ENCODE assay signal across 22 cellular contexts in genomic region chr17:39595294-39595693, GRCh38. TPM values are rescaled to one million over a fixed set of nuclear protein-coding genes. Genes with fewer than 3 reads are reported as not detected.
DNase-seq lines count a peak whose midpoint lies in the region; ATAC-seq, FAIRE-seq and TF ChIP-seq lines count a peak whose summit lies in the region.
"Had no signal": no experiment of that assay in that cellular context is flagged by ENCODE, and none has a peak within 500 bp of the region (broad histone marks: within the 10 kb centered on the region; RNA-seq: fewer than 3 reads in every experiment).

No MANE protein-coding gene starts in this region.

- DNase-seq in NCI-H524 (lab: John Stamatoyannopoulos, UW) = peak; percentile 21 to 55
- DNase-seq in NCI-H524 treated with DMSO at 0.1 percent for 48 hours (lab: John Stamatoyannopoulos, UW) = no peak
- DNase-seq in WTC11 (ENCODE audit: low spot score) = no peak
- DNase-seq in H1 (ENCODE audit: low read depth in 1 of 2, low spot score in 2 of 2) = peak in 1 of 2 experiments; percentile 55
- DNase-seq in SKM-1 (lab: John Stamatoyannopoulos, UW; ENCODE audit: unreplicated experiment) = no peak
- DNase-seq in activated T-cell treated with anti-CD3 and anti-CD28 coated beads, Interleukin-2, amount 50 U/mL, for 1 hour = no peak
- no peak for DNase-seq in PC-3
- DNase-seq: Calu3; CD4-positive, alpha-beta memory T cell; COR-L47; DMS79; EL; GDM1; GOT3; H9; HFFc6 had no signal

- H2BK15ac ChIP-seq in H1 (ENCODE audit: low read length) = no peak overlapping the region

- no peak overlapping the region for H2BK120ac ChIP-seq in H1 (replicated peaks; ENCODE audit: low read depth, low read length)

- H3K4me2 ChIP-seq in H1 (ENCODE audit: insufficient read depth in 1 of 2, low read depth in 2 of 2, low read length in 2 of 2) (peak overlapping the region; percentile 59 to 66), PC-3 (ENCODE audit: low read length) (no peak overlapping the region)

- H3K4me1 ChIP-seq in H1 (replicated peaks in 1 of 4; ENCODE audit: control insufficient read depth in 3 of 4, insufficient read depth in 4 of 4, low read length in 3 of 4) = peaks cover 5 to 39% (median 26%) of the 10 kb centered on the region in 4 experiments
- H3K4me1 ChIP-seq in iPS-15b (ENCODE audit: control insufficient read depth, insufficient read depth, low read length) = peaks cover 3% of the 10 kb centered on the region
- H3K4me1 ChIP-seq in PC-3 (ENCODE audit: insufficient read depth, low read length) = no peaks in the 10 kb centered on the region

- TF ChIP-seq RAD21 in H1 (IDR thresholded peaks at IDR 0.05 in 1 of 2, conservative IDR thresholded peaks at IDR 0.05 in 1 of 2; ENCODE audit: low read depth in 2 of 2, low read length in 2 of 2) = no peak

- no peaks in the 10 kb centered on the region for H3K9me2 ChIP-seq in PC-3 (replicated peaks; ENCODE audit: low read length)

- H4K20me1 ChIP-seq in H1 (replicated peaks in 1 of 2; ENCODE audit: control insufficient read depth in 1 of 2, insufficient read depth in 2 of 2, low read length in 2 of 2) (peaks cover 3 to 12% of the 10 kb centered on the region in 2 experiments), PC-3 (ENCODE audit: low read length) (no peaks in the 10 kb centered on the region)

- H4K91ac ChIP-seq in H1 (replicated peaks; ENCODE audit: insufficient read length, low read length) = no peak overlapping the region

- peaks cover 96% of the 10 kb centered on the region for H3K27me3 Mint-ChIP-seq in WTC11 (ENCODE audit: low read depth)

- TF ChIP-seq POLR2A in H1 (IDR thresholded peaks at IDR 0.05; ENCODE audit: control extremely low read depth in 1 of 2, low read depth in 2 of 2, low read length in 2 of 2) = no peak

- H2AK5ac ChIP-seq in H1 (ENCODE audit: low read depth, low read length) = 0 out of 2 replicates have a peak overlapping the region, but pooled peaks have one; percentile 26

- no peak for FAIRE-seq in H1 (lab: Jason Lieb, UNC)
- FAIRE-seq: GM12878 had no signal

- no peaks in the 10 kb centered on the region for H3K79me2 ChIP-seq in H1 (ENCODE audit: control insufficient read depth in 1 of 2, insufficient read depth in 2 of 2, low read length in 2 of 2)
- no peaks in the 10 kb centered on the region for H3K79me2 ChIP-seq in PC-3 (ENCODE audit: low read length)

- H3K18ac ChIP-seq in H1 (ENCODE audit: extremely low read depth, low read length) = peak overlapping the region; percentile 52; the same call in 1 of the 2 replicates

- WGBS in H1 (ENCODE audit: extremely low coverage in 1 of 2, insufficient coverage in 1 of 2, insufficient read length in 1 of 2, insufficient replicate concordance in 2 of 2, low coverage in 1 of 2, low lambda C conversion rate in 2 of 2, missing lambda C conversion rate in 1 of 2), 2 experiments = 5% methylated on average over 4 of the region's 4 CpGs; no CpG with 5 or more reads in 1 of the 2 experiments

- peak overlapping the region; percentile 61; the same call in 1 of the 2 replicates for H2BK5ac ChIP-seq in H1 (ENCODE audit: low read depth, low read length)

- H3K56ac ChIP-seq in H1 (replicated peaks; ENCODE audit: insufficient read length, low read depth, low read length) = no peak overlapping the region

- peaks cover 46% of the 10 kb centered on the region for H3K4me1 Mint-ChIP-seq in WTC11

- no TSS peak for BruUV-seq in PC-3 (replicated peaks; lab: Mats Ljungman, UMichigan)

- ATAC-seq in WTC11 (no peak), PC-3 (no peak)
- ATAC-seq: GM12878, HCT116 had no signal

- no peaks in the 10 kb centered on the region for H3K79me1 ChIP-seq in H1 (ENCODE audit: low read depth, low read length)

- no peak overlapping the region for H3K14ac ChIP-seq in H1 (ENCODE audit: insufficient read length)

- H3K4me3 ChIP-seq in H1 (ENCODE audit: extremely low read depth in 1 of 4, insufficient read depth in 2 of 4, low read depth in 3 of 4, low read length in 4 of 4) = peak overlapping the region in 1 of 4 experiments; percentile 36; a peak in 2 of 8 replicates
- H3K4me3 ChIP-seq in iPS-15b (ENCODE audit: low read depth, low read length) = peak overlapping the region; percentile 5
- no peak overlapping the region for H3K4me3 ChIP-seq in PC-3 (ENCODE audit: low read length)
- H3K4me3 ChIP-seq: GM12878 had no signal

- H3K36me3 Mint-ChIP-seq in WTC11 = no peaks in the 10 kb centered on the region

- H3K27me3 ChIP-seq in H1 (replicated peaks in 1 of 4; ENCODE audit: control insufficient read depth in 3 of 4, extremely low read depth in 1 of 4, insufficient read depth in 3 of 4, low read length in 3 of 4) = peaks cover 50 to 81% (median 77%) of the 10 kb centered on the region in 4 experiments
- peaks cover 91% of the 10 kb centered on the region for H3K27me3 ChIP-seq in iPS-15b (ENCODE audit: control insufficient read depth, insufficient read depth, low read length)
- peaks cover 29% of the 10 kb centered on the region for H3K27me3 ChIP-seq in PC-3 (ENCODE audit: low read length)

- peak overlapping the region; percentile 91; the same call in 1 of the 2 replicates for H2BK20ac ChIP-seq in H1 (ENCODE audit: low read length)

- H3K36me3 ChIP-seq in H1 (ENCODE audit: control insufficient read depth in 2 of 4, insufficient read depth in 4 of 4, low read length in 3 of 4) = peaks cover 0 to 2% (median 0%) of the 10 kb centered on the region in 4 experiments; a peak in 1 of 8 replicates
- H3K36me3 ChIP-seq in iPS-15b (ENCODE audit: control insufficient read depth, insufficient read depth, low read length) = no peaks in the 10 kb centered on the region
- H3K36me3 ChIP-seq in PC-3 (ENCODE audit: low read depth, low read length) = no peaks in the 10 kb centered on the region

- no peaks in the 10 kb centered on the region for H3K9me3 Mint-ChIP-seq in WTC11
- H3K9me3 Mint-ChIP-seq: HFFc6 had no signal

- POLR2A ChIA-PET in WTC11 (lab: Charles Lee) (no interaction called here), H1 (lab: Charles Lee; ENCODE audit: partially characterized antibody) (interaction anchor here (0.7 to 1.4 kb wide), 6 partner anchors 9 to 42 kb away, joined by 3 to 6 read pairs (median 3); no protein-coding TSS in a partner anchor), PC-3 (lab: Charles Lee; ENCODE audit: unreplicated experiment) (no interaction called here)

- H3K9me3 ChIP-seq in H1 (ENCODE audit: insufficient read depth in 2 of 2, low read depth in 1 of 2, low read length in 1 of 2) (no peaks in the 10 kb centered on the region), iPS-15b (ENCODE audit: control insufficient read depth, insufficient read depth, low read length) (no peaks in the 10 kb centered on the region), PC-3 (ENCODE audit: low read length) (no peaks in the 10 kb centered on the region)

- no peak overlapping the region for H3K27ac Mint-ChIP-seq in WTC11
- H3K27ac Mint-ChIP-seq: HFFc6 had no signal

- H3F3A ChIP-seq in PC-3 (ENCODE audit: low read length, unreplicated experiment) = no peaks in the 10 kb centered on the region

- no peak overlapping the region for H3K9ac ChIP-seq in H1 (replicated peaks in 1 of 4; ENCODE audit: extremely low read depth in 1 of 4, low read depth in 3 of 4, low read length in 3 of 4)
- no peak overlapping the region for H3K9ac ChIP-seq in iPS-15b (ENCODE audit: low read depth, low read length)
- H3K9ac ChIP-seq in PC-3 (ENCODE audit: low read length) = no peak overlapping the region

- no peak for TF ChIP-seq EP300 in H1 (IDR thresholded peaks at IDR 0.05; ENCODE audit: borderline replicate concordance in 1 of 2, low read depth in 2 of 2, low read length in 2 of 2)

- intact Hi-C loops in PC-3 (cut with micrococcal nuclease) = no loop called here

- H3K27ac ChIP-seq in H1 (ENCODE audit: low read depth, low read length) = no peak overlapping the region
- no peak overlapping the region for H3K27ac ChIP-seq in PC-3 (ENCODE audit: low read length)

- TF ChIP-seq CTCF in WTC11 (IDR thresholded peaks at IDR 0.05) (no peak), H1 (IDR thresholded peaks at IDR 0.05; ENCODE audit: control extremely low read depth in 1 of 3, insufficient read depth in 1 of 3, low read depth in 1 of 3, low read length in 3 of 3) (no peak), PC-3 (conservative IDR thresholded peaks at IDR 0.05; ENCODE audit: low read depth, low read length) (no peak)

- H2AFZ ChIP-seq in H1 (ENCODE audit: low read length) (no peak overlapping the region), PC-3 (ENCODE audit: low read length) (no peak overlapping the region)

- H2BK12ac ChIP-seq in H1 (ENCODE audit: low read depth, low read length) = peak overlapping the region; percentile 69; the same call in 1 of the 2 replicates

- no peak overlapping the region for H3K4me3 Mint-ChIP-seq in WTC11
- H3K4me3 Mint-ChIP-seq: HFFc6 had no signal

- H3K4ac ChIP-seq in H1 (replicated peaks; ENCODE audit: insufficient read length, low read depth, low read length) = no peak overlapping the region

- no peak overlapping the region for H4K8ac ChIP-seq in H1 (ENCODE audit: extremely low read depth, insufficient read depth, low read length)

- H3K23ac ChIP-seq in H1 (ENCODE audit: insufficient read length) = no peak overlapping the region

- CTCF ChIA-PET in WTC11 (lab: Charles Lee) (interaction anchor here (0.5 to 1.6 kb wide), 6 partner anchors 16 to 193 kb away, joined by 4 to 13 read pairs (median 5); no protein-coding TSS in a partner anchor), H1 (lab: Charles Lee; ENCODE audit: partially characterized antibody) (interaction anchor here (1.0 to 2.1 kb wide), 9 partner anchors 18 to 77 kb away, joined by 3 to 17 read pairs (median 4); no protein-coding TSS in a partner anchor), PC-3 (lab: Charles Lee) (no interaction called here)

- peaks cover 8% of the 10 kb centered on the region; the same call in 1 of the 2 replicates for H3K23me2 ChIP-seq in H1 (ENCODE audit: low read depth, low read length)

- H4K5ac ChIP-seq in H1 (ENCODE audit: insufficient read length, low read depth, low read length) = no peak overlapping the region

RNA-seq across cellular contexts. Expression of gene NEUROD2, which starts 12.4 kb away (rescaled TPM):
- total RNA-seq in WTC11 (2021) = not detected in 3 replicates
- not detected in 2 replicates for total RNA-seq in H1 (2021; fragmentation: NEBNext Ultra II Directional; extraction: Animal tissue kit (Norgen Biotek cat#: 25700))
- polyA plus RNA-seq in H1 (2011; rRNA removed) = not detected in 2 replicates
- not detected for polyA plus RNA-seq in H1 (2011; cell fraction: cytosol; rRNA removed)
- polyA plus RNA-seq in H1 (2011; cell fraction: nucleus; rRNA removed) = not detected
- polyA plus RNA-seq in H1 (2012, experiment 1 of 2) = not detected in 4 replicates
- polyA plus RNA-seq in H1 (2012, experiment 2 of 2) = 0.12 TPM
- polyA plus RNA-seq in H1 (2013, experiment 1 of 2) = 0.02 TPM
- 0.02 TPM for polyA plus RNA-seq in H1 (2013, experiment 2 of 2)
- polyA minus RNA-seq in H1 (2011; rRNA and poly(A)+ RNA removed) = not detected in 2 replicates
- not detected for polyA minus RNA-seq in H1 (2011; cell fraction: cytosol; rRNA and poly(A)+ RNA removed)
- not detected for polyA minus RNA-seq in H1 (2011; cell fraction: nucleus; rRNA and poly(A)+ RNA removed)
- not detected in 2 replicates for total RNA-seq in PC-3 (2014; rRNA removed)
- total RNA-seq: A172; A673; Calu3; CD4-positive, alpha-beta memory T cell; GM12878; H9; HFFc6 had no signal
- polyA plus RNA-seq: BJ, GM12878 had no signal

RNA-seq across cellular contexts. Expression of gene PPP1R1B, which starts 31.5 kb away (rescaled TPM):
- 15.0 to 20.5 TPM (median 15.2 TPM) in 3 replicates for total RNA-seq in WTC11 (2021)
- total RNA-seq in H1 (2021; fragmentation: NEBNext Ultra II Directional; extraction: Animal tissue kit (Norgen Biotek cat#: 25700)) = 9.4 and 10.7 TPM in 2 replicates
- 21.0 and 22.3 TPM in 2 replicates for polyA plus RNA-seq in H1 (2011; rRNA removed)
- polyA plus RNA-seq in H1 (2011; cell fraction: cytosol; rRNA removed) = 15.9 TPM
- polyA plus RNA-seq in H1 (2011; cell fraction: nucleus; rRNA removed) = 15.3 TPM
- polyA plus RNA-seq in H1 (2012, experiment 1 of 2) = 13.4 to 19.6 TPM (median 17.0 TPM) in 4 replicates
- 22.0 TPM for polyA plus RNA-seq in H1 (2012, experiment 2 of 2)
- 10.8 TPM for polyA plus RNA-seq in H1 (2013, experiment 1 of 2)
- 11.3 TPM for polyA plus RNA-seq in H1 (2013, experiment 2 of 2)
- polyA minus RNA-seq in H1 (2011; rRNA and poly(A)+ RNA removed) = 9.1 and 11.8 TPM in 2 replicates
- polyA minus RNA-seq in H1 (2011; cell fraction: cytosol; rRNA and poly(A)+ RNA removed) = 7.9 TPM
- 4.6 TPM for polyA minus RNA-seq in H1 (2011; cell fraction: nucleus; rRNA and poly(A)+ RNA removed)
- 2.9 and 3.1 TPM in 2 replicates for total RNA-seq in PC-3 (2014; rRNA removed)
- total RNA-seq: A172; CD4-positive, alpha-beta memory T cell; GM12878; HFFc6 had no signal
- polyA plus RNA-seq: BJ; CD4-positive, alpha-beta memory T cell had no signal

RNA-seq across cellular contexts. Expression of gene STARD3, which starts 41.6 kb away (rescaled TPM):
- 64.9 to 75.3 TPM (median 65.4 TPM) in 3 replicates for total RNA-seq in WTC11 (2021)
- 47.6 and 56.7 TPM in 2 replicates for total RNA-seq in H1 (2021; fragmentation: NEBNext Ultra II Directional; extraction: Animal tissue kit (Norgen Biotek cat#: 25700))
- 80.3 and 116 TPM in 2 replicates for polyA plus RNA-seq in H1 (2011; rRNA removed)
- 80.2 TPM for polyA plus RNA-seq in H1 (2011; cell fraction: cytosol; rRNA removed)
- polyA plus RNA-seq in H1 (2011; cell fraction: nucleus; rRNA removed) = 203 TPM
- 54.2 to 69.5 TPM (median 56.8 TPM) in 4 replicates for polyA plus RNA-seq in H1 (2012, experiment 1 of 2)
- polyA plus RNA-seq in H1 (2012, experiment 2 of 2) = 61.3 TPM
- polyA plus RNA-seq in H1 (2013, experiment 1 of 2) = 80.5 TPM
- 91.9 TPM for polyA plus RNA-seq in H1 (2013, experiment 2 of 2)
- polyA minus RNA-seq in H1 (2011; rRNA and poly(A)+ RNA removed) = 78.6 and 84.8 TPM in 2 replicates
- polyA minus RNA-seq in H1 (2011; cell fraction: cytosol; rRNA and poly(A)+ RNA removed) = 37.6 TPM
- polyA minus RNA-seq in H1 (2011; cell fraction: nucleus; rRNA and poly(A)+ RNA removed) = 53.7 TPM
- total RNA-seq in PC-3 (2014; rRNA removed) = 30.5 and 56.4 TPM in 2 replicates

Comparison
In these comparisons a context has a peak if more than half of its experiments do, and no peak if none do; other contexts are left out.
1. DNase-seq: peak in NCI-H524 (2 of 2); none in NCI-H524 treated with DMSO at 0.1 percent for 48 hours (single experiment), WTC11 (single experiment), SKM-1 (single experiment), activated T-cell treated with anti-CD3 and anti-CD28 coated beads, Interleukin-2, amount 50 U/mL, for 1 hour (single experiment) and PC-3 (single experiment).